In genomic region chr2:218860950-218861381, GRCh38 we compare ENCODE assay signal across 8 cellular contexts. TPM values are rescaled to one million over a fixed set of nuclear protein-coding genes. Genes with fewer than 3 reads are reported as not detected.
DNase-seq lines count a peak whose midpoint lies in the region; ATAC-seq and TF ChIP-seq lines count a peak whose summit lies in the region.

No MANE protein-coding gene starts in this region.

- peak; percentile 49 for ATAC-seq in gastroesophageal sphincter

- no peak for TF ChIP-seq RAD21 in Ishikawa (IDR thresholded peaks at IDR 0.05; ENCODE audit: low read depth)

- peak; percentile 97 for DNase-seq in A673 (ENCODE audit: low spot score)
- peak; percentile 86 to 88 for DNase-seq in SHP77 (lab: John Stamatoyannopoulos, UW)
- DNase-seq in putamen (ENCODE audit: low spot score), result peak; percentile 84
- no peak for DNase-seq in NCI-H2107 (lab: John Stamatoyannopoulos, UW)
- DNase-seq in HFFc6, result no peak
- no peak for DNase-seq in immature natural killer cell

- intact Hi-C loops in A673 (cut with micrococcal nuclease; ENCODE audit: unreplicated experiment), result no loop called here

- no TSS peak for BruUV-seq in A673 (replicated peaks; lab: Mats Ljungman, UMichigan)

- no peaks in the 10 kb centered on the region; the same call in 1 of the 2 replicates for H3K4me1 Mint-ChIP-seq in HFFc6 (ENCODE audit: low read depth)
- peaks cover 0 to 8% of the 10 kb centered on the region in 2 donors for H3K4me1 Mint-ChIP-seq in immature natural killer cell

- TF ChIP-seq EP300 in Ishikawa (IDR thresholded peaks at IDR 0.05; ENCODE audit: borderline replicate concordance), result no peak
- TF ChIP-seq EP300 in gastroesophageal sphincter (IDR thresholded peaks at IDR 0.05), result no peak

- H3K4me1 ChIP-seq in A673 (ENCODE audit: insufficient read depth, low read length, poor library complexity, severe bottlenecking) (peaks cover 12% of the 10 kb centered on the region), gastroesophageal sphincter (peaks cover 0 to 32% (median 15%) of the 10 kb centered on the region in 3 donors)

- H3K9me3 ChIP-seq in A673 (ENCODE audit: low read depth, low read length, poor library complexity, severe bottlenecking) (no peaks in the 10 kb centered on the region), gastroesophageal sphincter (no peaks in the 10 kb centered on the region)

- CTCF ChIA-PET in A673 (lab: Charles Lee), result interaction anchor here (0.6 to 1.5 kb wide), 5 partner anchors 13 to 37 kb away, joined by 3 to 13 read pairs (median 7); no protein-coding TSS in a partner anchor

- H3K36me3 Mint-ChIP-seq in HFFc6 (ENCODE audit: low read depth), result no peaks in the 10 kb centered on the region
- H3K36me3 Mint-ChIP-seq in immature natural killer cell, result no peaks in the 10 kb centered on the region

- H3K27ac Mint-ChIP-seq in HFFc6 (no peak overlapping the region), immature natural killer cell (no peak overlapping the region)

- H3K27ac ChIP-seq in A673 (ENCODE audit: low read depth, low read length, poor library complexity, severe bottlenecking), result no peak overlapping the region
- peak overlapping the region in 1 of 4 donors; percentile 1 for H3K27ac ChIP-seq in gastroesophageal sphincter

- H3K4me3 Mint-ChIP-seq in HFFc6, result no peak overlapping the region
- H3K4me3 Mint-ChIP-seq in immature natural killer cell, result peak overlapping the region in 2 of 5 donors; percentile 0 to 40

- TF ChIP-seq CTCF in A673 (conservative IDR thresholded peaks at IDR 0.05; ENCODE audit: low read depth, low read length) (no peak), gastroesophageal sphincter (IDR thresholded peaks at IDR 0.05) (no peak), HFFc6 (IDR thresholded peaks at IDR 0.05) (no peak)

- POLR2A ChIA-PET in A673 (lab: Charles Lee; ENCODE audit: low non-redundant PET), result interaction anchor here (0.5 to 0.6 kb wide), 3 partner anchors 10 to 229 kb away, joined by 3 read pairs; no protein-coding TSS in a partner anchor

- no peak overlapping the region for H3K4me3 ChIP-seq in A673 (ENCODE audit: low read depth, low read length, poor library complexity, severe bottlenecking)
- H3K4me3 ChIP-seq in gastroesophageal sphincter, result peak overlapping the region in 1 of 2 donors; percentile 51

- no peaks in the 10 kb centered on the region for H3K9me3 Mint-ChIP-seq in HFFc6
- H3K9me3 Mint-ChIP-seq in immature natural killer cell, result no peaks in the 10 kb centered on the region

- H3K36me3 ChIP-seq in A673 (ENCODE audit: insufficient read depth, low read length, poor library complexity, severe bottlenecking) (no peaks in the 10 kb centered on the region), gastroesophageal sphincter (no peaks in the 10 kb centered on the region)

- no peak for TF ChIP-seq POLR2A in gastroesophageal sphincter (IDR thresholded peaks at IDR 0.05)

- peaks cover 23% of the 10 kb centered on the region for H3K27me3 ChIP-seq in A673 (replicated peaks; ENCODE audit: insufficient read depth, low read depth, low read length, poor library complexity)
- peaks cover 100% of the 10 kb centered on the region for H3K27me3 ChIP-seq in gastroesophageal sphincter

- peaks cover 65% of the 10 kb centered on the region for H3K27me3 Mint-ChIP-seq in HFFc6 (ENCODE audit: insufficient read depth)
- H3K27me3 Mint-ChIP-seq in immature natural killer cell (ENCODE audit: low read depth in 3 of 3), result peaks cover 27 to 35% (median 30%) of the 10 kb centered on the region in 3 donors

- 0% methylated on average over 1 of the region's 21 CpGs for WGBS in gastroesophageal sphincter (ENCODE audit: low coverage in 1 of 2), 2 donors

TF ChIP-seq in Ishikawa, 13 proteins besides CTCF, POLR2A, EP300 and RAD21:
- TF ChIP-seq YY1 (IDR thresholded peaks at IDR 0.05; ENCODE audit: low read depth) (0 out of 2 replicates have a peak, but pooled peaks have one; percentile 23), ZBTB7A (IDR thresholded peaks at IDR 0.05; ENCODE audit: low read depth) (0 out of 2 replicates have a peak, but pooled peaks have one; percentile 41), TAF1 (IDR thresholded peaks at IDR 0.05; ENCODE audit: low read depth) (no peak), TEAD4 (IDR thresholded peaks at IDR 0.05) (no peak), TCF12 (IDR thresholded peaks at IDR 0.05; ENCODE audit: low read depth) (0 out of 2 replicates have a peak, but pooled peaks have one; percentile 18), CREB1 (IDR thresholded peaks at IDR 0.05; ENCODE audit: low read depth) (no peak), EGR1 (IDR thresholded peaks at IDR 0.05) (no peak), USF1 (IDR thresholded peaks at IDR 0.05) (peak; percentile 40; the same call in 1 of the 2 replicates), CEBPB (IDR thresholded peaks at IDR 0.05) (no peak), MAX (IDR thresholded peaks at IDR 0.05) (no peak)

RNA-seq across cellular contexts. Expression of gene WNT6, which starts 1.4 kb away (rescaled TPM):
- not detected in 2 replicates for total RNA-seq in A673 (2021)
- total RNA-seq in gastroesophageal sphincter, result 1 to 10 TPM; 1.3 to 4.2 (median 4.0) TPM
- total RNA-seq in HFFc6 (2021; fragmentation: NEBNext Ultra II Directional; extraction: Animal tissue kit (Norgen Biotek cat#: 25700)), result not detected
- polyA plus RNA-seq in immature natural killer cell, result under 1 TPM in 1 of 3 donors, not detected in 2; 0.22 TPM

RNA-seq across cellular contexts. Expression of gene WNT10A, which starts 19.7 kb away (rescaled TPM):
- 0.47 and 0.81 TPM in 2 replicates for total RNA-seq in A673 (2021)
- total RNA-seq in gastroesophageal sphincter, result not detected
- total RNA-seq in HFFc6 (2021; fragmentation: NEBNext Ultra II Directional; extraction: Animal tissue kit (Norgen Biotek cat#: 25700)), result not detected
- polyA plus RNA-seq in immature natural killer cell, result under 1 TPM in 1 of 3 donors, not detected in 2; 0.19 TPM

RNA-seq across cellular contexts. Expression of gene PRKAG3, which starts 29.4 kb away (rescaled TPM):
- total RNA-seq in A673 (2021) (not detected in 2 replicates), gastroesophageal sphincter (not detected)
- not detected for total RNA-seq in HFFc6 (2021; fragmentation: NEBNext Ultra II Directional; extraction: Animal tissue kit (Norgen Biotek cat#: 25700))
- polyA plus RNA-seq in immature natural killer cell, result not detected

Comparison
In these comparisons a context has a peak if more than half of its experiments do, and no peak if none do; other contexts are left out.
1. DNase-seq: peak in A673 (single experiment), SHP77 (2 of 2) and putamen (single experiment); none in NCI-H2107 (single experiment), HFFc6 (single experiment) and immature natural killer cell (0 of 3).